ENCODE assay signal across 1 cellular context in the genomic region with DNA sequence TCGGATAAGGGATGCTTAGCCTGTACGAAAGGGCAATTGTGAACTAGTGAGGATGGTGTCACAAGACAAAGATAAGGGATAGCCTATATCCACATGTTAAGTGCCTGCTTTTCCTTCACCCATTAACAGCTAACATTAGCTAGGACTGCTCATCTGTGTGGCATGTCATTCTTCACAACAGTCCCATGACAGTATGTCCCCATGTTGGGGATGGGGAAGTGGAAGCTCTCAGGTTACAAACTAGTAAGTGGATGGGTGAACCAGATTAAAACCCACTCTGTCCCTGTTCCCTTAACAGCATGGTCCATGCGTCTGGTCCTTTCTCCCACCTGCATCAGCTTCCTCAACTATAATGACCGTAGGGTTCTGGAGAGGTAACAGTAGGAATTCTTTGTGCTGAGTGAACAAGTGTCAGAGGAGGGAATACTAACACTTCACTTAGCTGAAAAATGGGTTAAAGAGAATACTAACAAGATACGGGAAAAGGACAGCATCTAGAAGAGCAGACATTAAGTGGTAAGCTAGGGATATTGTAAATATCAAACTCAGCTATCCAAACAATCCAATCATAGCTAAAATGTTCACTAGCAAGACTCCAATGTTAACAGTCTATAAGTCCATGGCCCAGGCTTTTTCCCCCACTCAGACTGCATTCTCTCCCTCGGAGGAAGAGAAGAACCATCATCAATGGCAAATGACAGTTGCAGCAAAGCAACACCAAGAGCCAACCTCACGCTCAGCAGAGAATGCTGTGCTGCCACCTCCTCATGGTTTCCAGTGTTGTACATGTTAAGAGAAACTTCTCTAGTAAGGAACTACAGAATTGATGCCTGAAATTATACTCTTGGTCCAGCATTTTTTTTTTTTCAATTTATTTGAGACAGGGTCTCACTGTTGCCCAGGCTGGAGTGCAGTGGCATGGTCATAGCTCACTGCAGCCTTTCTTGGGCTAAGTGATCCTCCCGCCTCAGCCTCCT.
A peak's percentile ranks its signal among the peaks of the same experiment; 100 is the strongest.
TF ChIP-seq lines count a peak whose summit lies in the region.

No MANE protein-coding gene starts in this region.

TF ChIP-seq in A549, 52 proteins besides CTCF, POLR2A, EP300 and RAD21 (continued from another document):
- TF ChIP-seq HOXA7 (CRISPR knock-in tag; IDR thresholded peaks at IDR 0.05): peak; percentile 9
